ENCODE assay signal across 28 cellular contexts in genomic region chr20:63132715-63133471, GRCh38.
A peak's percentile ranks its signal among the peaks of the same experiment; 100 is the strongest.
DNase-seq lines count a peak whose midpoint lies in the region; TF ChIP-seq lines count a peak whose summit lies in the region.
"Had no signal": no experiment of that assay in that cellular context is flagged by ENCODE, and none has a peak within 500 bp of the region (broad histone marks: within the 10 kb centered on the region; RNA-seq: fewer than 3 reads in every experiment).

No MANE protein-coding gene starts in this region.

- no peak overlapping the region for H3K4me3 Mint-ChIP-seq in glutamatergic neuron (ENCODE audit: unreplicated experiment)
- H3K4me3 Mint-ChIP-seq: activated CD4-positive, alpha-beta T cell treated with anti-CD3 and anti-CD28 coated beads, Interleukin-2, amount 10 ng/mL, durations not matched to agents 24 days and 14 days; activated T-cell treated with anti-CD3 and anti-CD28 coated beads, Interleukin-2, amount 50 U/mL, for 72 hours; CD4-positive, CD25-positive, alpha-beta regulatory T cell; naive thymus-derived CD8-positive, alpha-beta T cell; stimulated activated naive B cell treated with anti-CD40 and anti-IgM and Interleukin-4, amounts not matched to agents 10 μg/mL and 1 μg/mL and 100 μg/mL, for 72 hours; T-helper 2 cell treated with Interferon-gamma antibody and Interleukin-4, amounts not matched to agents 5 μg/mL and 100 μg/mL, for 36 hours had no signal

- H3K27me3 ChIP-seq in BLaER1, result 0 out of 2 replicates have a peak, but pooled peaks cover 3% of the 10 kb centered on the region
- H3K27me3 ChIP-seq in BLaER1 treated with 17β-estradiol and CSF1 and Interleukin-3, amounts not matched to agents 10 nM and 100 nM, result 0 out of 22 replicates have a peak, but pooled peaks cover 0 to 9% (median 0%) of the 10 kb centered on the region in 11 experiments
- H3K27me3 ChIP-seq in osteoblast (ENCODE audit: insufficient read depth, low read length), result peaks cover 7% of the 10 kb centered on the region
- H3K27me3 ChIP-seq: ascending aorta had no signal

- H4K20me1 ChIP-seq in BLaER1 (no peaks in the 10 kb centered on the region), osteoblast (ENCODE audit: insufficient read depth, low read length) (no peaks in the 10 kb centered on the region)
- peaks cover 0 to 6% (median 0%) of the 10 kb centered on the region in 11 experiments; a peak in 2 of 22 replicates for H4K20me1 ChIP-seq in BLaER1 treated with 17β-estradiol and CSF1 and Interleukin-3, amounts not matched to agents 10 nM and 100 nM

- H3K36me3 Mint-ChIP-seq in glutamatergic neuron (ENCODE audit: unreplicated experiment), result peaks cover 8% of the 10 kb centered on the region
- H3K36me3 Mint-ChIP-seq: activated naive CD4-positive, alpha-beta T cell treated with anti-CD3 and anti-CD28 coated beads, Interleukin-2, amount 50 U/mL, for 72 hours; CD4-positive, CD25-positive, alpha-beta regulatory T cell; naive thymus-derived CD8-positive, alpha-beta T cell; stimulated activated naive B cell treated with anti-CD40 and anti-IgM and Interleukin-4, amounts not matched to agents 10 μg/mL and 1 μg/mL and 100 μg/mL, for 72 hours had no signal

- H3K4me2 ChIP-seq in BLaER1 (peak overlapping the region; percentile 72), osteoblast (ENCODE audit: insufficient read depth, low read length) (no peak overlapping the region)
- H3K4me2 ChIP-seq in BLaER1 treated with 17β-estradiol and CSF1 and Interleukin-3, amounts not matched to agents 10 nM and 100 nM, result peak overlapping the region in 8 of 11 experiments; percentile 18 to 67 (median 49); a peak in 15 of 22 replicates
- H3K4me2 ChIP-seq: hepatocyte had no signal

- H2AFZ ChIP-seq in osteoblast (ENCODE audit: low read length), result no peak overlapping the region
- H2AFZ ChIP-seq: hepatocyte, parathyroid adenoma had no signal

- peak; percentile 11 for DNase-seq in glutamatergic neuron
- DNase-seq in osteoblast (ENCODE audit: insufficient read length, low spot score, missing footprints), result peak; percentile 74
- DNase-seq in UCSD-AML1 (lab: John Stamatoyannopoulos, UW; ENCODE audit: unreplicated experiment), result no peak
- DNase-seq in DMS53 (lab: John Stamatoyannopoulos, UW), result no peak
- DNase-seq in activated CD4-positive, alpha-beta T cell treated with anti-CD3 and anti-CD28 coated beads, Interleukin-2, amount 50 U/mL, for 1 hour, result no peak
- DNase-seq in NCI-H345 treated with DMSO at 0.1 percent for 48 hours (lab: John Stamatoyannopoulos, UW; ENCODE audit: unreplicated experiment), result no peak
- DNase-seq: activated CD4-positive, alpha-beta T cell treated with anti-CD3 and anti-CD28 coated beads, Interleukin-2, amount 10 ng/mL, durations not matched to agents 24 days and 14 days; activated T-cell treated with anti-CD3 and anti-CD28 coated beads, Interleukin-2, amount 50 U/mL, for 72 hours; CD4-positive, CD25-positive, alpha-beta regulatory T cell; cortex of kidney; esophagus squamous epithelium; foreskin melanocyte; midbrain; NCI-H1694; NCI-H2171; NCI-H524; SHP77; stimulated activated naive B cell treated with anti-CD40 and anti-IgM and Interleukin-4, amounts not matched to agents 10 μg/mL and 1 μg/mL and 100 μg/mL, for 72 hours had no signal

- H3K4me3 ChIP-seq in BLaER1, result no peak overlapping the region
- no peak overlapping the region for H3K4me3 ChIP-seq in BLaER1 treated with 17β-estradiol and CSF1 and Interleukin-3, amounts not matched to agents 10 nM and 100 nM
- H3K4me3 ChIP-seq in osteoblast (ENCODE audit: insufficient read depth, low read length), result no peak overlapping the region
- H3K4me3 ChIP-seq: ascending aorta, cardiac muscle cell, esophagus squamous epithelium, GM12878, hepatocyte had no signal

- H3K27me3 Mint-ChIP-seq in glutamatergic neuron (ENCODE audit: unreplicated experiment), result peaks cover 9% of the 10 kb centered on the region
- H3K27me3 Mint-ChIP-seq: CD4-positive, CD25-positive, alpha-beta regulatory T cell had no signal

- H3K9me3 ChIP-seq in BLaER1, result no peaks in the 10 kb centered on the region
- peaks cover 0 to 13% (median 0%) of the 10 kb centered on the region in 11 experiments; a peak in 6 of 22 replicates for H3K9me3 ChIP-seq in BLaER1 treated with 17β-estradiol and CSF1 and Interleukin-3, amounts not matched to agents 10 nM and 100 nM (replicated peaks in 1 of 11)
- no peaks in the 10 kb centered on the region for H3K9me3 ChIP-seq in osteoblast (ENCODE audit: low read depth, low read length)
- H3K9me3 ChIP-seq: ascending aorta, esophagus squamous epithelium had no signal

- H3K4me1 ChIP-seq in BLaER1 (peaks cover 54% of the 10 kb centered on the region), osteoblast (ENCODE audit: insufficient read depth, low read length) (no peaks in the 10 kb centered on the region)
- H3K4me1 ChIP-seq in BLaER1 treated with 17β-estradiol and CSF1 and Interleukin-3, amounts not matched to agents 10 nM and 100 nM, result peaks cover 0 to 61% (median 40%) of the 10 kb centered on the region in 10 experiments; a peak in 15 of 20 replicates
- H3K4me1 ChIP-seq: ascending aorta, esophagus squamous epithelium, parathyroid adenoma had no signal

- H3K79me2 ChIP-seq in osteoblast (ENCODE audit: insufficient read depth, low read length), result no peaks in the 10 kb centered on the region
- H3K79me2 ChIP-seq: hepatocyte, parathyroid adenoma had no signal

- H3K27ac ChIP-seq in BLaER1, result 0 out of 2 replicates have a peak overlapping the region, but pooled peaks have one; percentile 22
- H3K27ac ChIP-seq in BLaER1 treated with 17β-estradiol and CSF1 and Interleukin-3, amounts not matched to agents 10 nM and 100 nM, result no peak overlapping the region
- H3K27ac ChIP-seq in osteoblast (ENCODE audit: low read depth, low read length), result no peak overlapping the region
- H3K27ac ChIP-seq: ascending aorta, cardiac muscle cell, esophagus squamous epithelium, hepatocyte, parathyroid adenoma had no signal

- TF ChIP-seq CTCF in glutamatergic neuron (IDR thresholded peaks at IDR 0.05; ENCODE audit: partially characterized antibody, unreplicated experiment) (no peak), osteoblast (IDR thresholded peaks at IDR 0.05; ENCODE audit: extremely low read depth, low read depth, low read length) (no peak)

- H3K4me1 Mint-ChIP-seq in glutamatergic neuron (ENCODE audit: low read depth, unreplicated experiment), result peaks cover 2% of the 10 kb centered on the region
- H3K4me1 Mint-ChIP-seq: activated CD4-positive, alpha-beta T cell treated with anti-CD3 and anti-CD28 coated beads, Interleukin-2, amount 10 ng/mL, durations not matched to agents 24 days and 14 days; CD4-positive, CD25-positive, alpha-beta regulatory T cell; stimulated activated naive B cell treated with anti-CD40 and anti-IgM and Interleukin-4, amounts not matched to agents 10 μg/mL and 1 μg/mL and 100 μg/mL, for 72 hours had no signal

- H3K27ac Mint-ChIP-seq in glutamatergic neuron (ENCODE audit: unreplicated experiment), result no peak overlapping the region
- H3K27ac Mint-ChIP-seq: activated CD4-positive, alpha-beta T cell treated with anti-CD3 and anti-CD28 coated beads, Interleukin-2, amount 10 ng/mL, durations not matched to agents 24 days and 14 days; activated naive CD4-positive, alpha-beta T cell treated with anti-CD3 and anti-CD28 coated beads, Interleukin-2, amount 50 U/mL, for 72 hours; activated T-cell treated with anti-CD3 and anti-CD28 coated beads, Interleukin-2, amount 50 U/mL, for 72 hours; CD4-positive, CD25-positive, alpha-beta regulatory T cell; naive thymus-derived CD8-positive, alpha-beta T cell; stimulated activated naive B cell treated with anti-CD40 and anti-IgM and Interleukin-4, amounts not matched to agents 10 μg/mL and 1 μg/mL and 100 μg/mL, for 72 hours; T-helper 2 cell treated with Interferon-gamma antibody and Interleukin-4, amounts not matched to agents 5 μg/mL and 100 μg/mL, for 36 hours had no signal

- no peaks in the 10 kb centered on the region for H3K36me3 ChIP-seq in BLaER1
- no peaks in the 10 kb centered on the region for H3K36me3 ChIP-seq in BLaER1 treated with 17β-estradiol and CSF1 and Interleukin-3, amounts not matched to agents 10 nM and 100 nM
- H3K36me3 ChIP-seq in osteoblast (ENCODE audit: insufficient read depth, low read length), result no peaks in the 10 kb centered on the region
- H3K36me3 ChIP-seq: ascending aorta, cardiac muscle cell, esophagus squamous epithelium had no signal

- H3K9me3 Mint-ChIP-seq in glutamatergic neuron (ENCODE audit: unreplicated experiment), result no peaks in the 10 kb centered on the region
- H3K9me3 Mint-ChIP-seq: activated CD4-positive, alpha-beta T cell treated with anti-CD3 and anti-CD28 coated beads, Interleukin-2, amount 10 ng/mL, durations not matched to agents 24 days and 14 days; activated naive CD4-positive, alpha-beta T cell treated with anti-CD3 and anti-CD28 coated beads, Interleukin-2, amount 50 U/mL, for 72 hours; activated T-cell treated with anti-CD3 and anti-CD28 coated beads, Interleukin-2, amount 50 U/mL, for 72 hours; CD4-positive, CD25-positive, alpha-beta regulatory T cell; naive thymus-derived CD8-positive, alpha-beta T cell; stimulated activated naive B cell treated with anti-CD40 and anti-IgM and Interleukin-4, amounts not matched to agents 10 μg/mL and 1 μg/mL and 100 μg/mL, for 72 hours; T-helper 2 cell treated with Interferon-gamma antibody and Interleukin-4, amounts not matched to agents 5 μg/mL and 100 μg/mL, for 36 hours had no signal

- H3K9ac ChIP-seq in BLaER1, result peak overlapping the region; percentile 38; the same call in 1 of the 2 replicates
- no peak overlapping the region; a peak in 2 of 22 replicates for H3K9ac ChIP-seq in BLaER1 treated with 17β-estradiol and CSF1 and Interleukin-3, amounts not matched to agents 10 nM and 100 nM
- H3K9ac ChIP-seq: parathyroid adenoma had no signal

Comparison
In these comparisons a context has a peak if more than half of its experiments do, and no peak if none do; other contexts are left out.
1. DNase-seq: peak in glutamatergic neuron (single experiment) and osteoblast (single experiment); none in UCSD-AML1 (single experiment), DMS53 (single experiment), activated CD4-positive, alpha-beta T cell treated with anti-CD3 and anti-CD28 coated beads, Interleukin-2, amount 50 U/mL, for 1 hour (single experiment) and NCI-H345 treated with DMSO at 0.1 percent for 48 hours (single experiment).